In genomic region chr14:69069020-69069421, GRCh38 we compare ENCODE assay signal across 11 cellular contexts.
DNase-seq lines count a peak whose midpoint lies in the region; ATAC-seq, FAIRE-seq and TF ChIP-seq lines count a peak whose summit lies in the region.
"Had no signal": no experiment of that assay in that cellular context is flagged by ENCODE, and none has a peak within 500 bp of the region (broad histone marks: within the 10 kb centered on the region; RNA-seq: fewer than 3 reads in every experiment).

No MANE protein-coding gene starts in this region.

- H3K27me3 Mint-ChIP-seq in activated naive CD4-positive, alpha-beta T cell treated with anti-CD3 and anti-CD28 coated beads, Interleukin-2, amount 50 U/mL, for 24 hours = no peaks in the 10 kb centered on the region
- no peaks in the 10 kb centered on the region for H3K27me3 Mint-ChIP-seq in activated T-helper 17 cell treated with anti-CD3 and anti-CD28 coated beads, Interleukin-2, amount 50 U/mL, for 72 hours

- no peaks in the 10 kb centered on the region for H3K27me3 ChIP-seq in psoas muscle (ENCODE audit: insufficient read depth in 3 of 3, low read length in 2 of 3)
- H3K27me3 ChIP-seq: BLaER1 treated with 17β-estradiol and CSF1 and Interleukin-3, amounts not matched to agents 10 nM and 100 nM had no signal

- peak; percentile 34 for ATAC-seq in activated T-helper 17 cell treated with anti-CD3 and anti-CD28 coated beads, Interleukin-2, amount 50 U/mL, for 72 hours (replicated peaks)
- no peak for ATAC-seq in psoas muscle
- ATAC-seq: esophagus mucosa had no signal

- H3K9me3 Mint-ChIP-seq in activated naive CD4-positive, alpha-beta T cell treated with anti-CD3 and anti-CD28 coated beads, Interleukin-2, amount 50 U/mL, for 24 hours = no peaks in the 10 kb centered on the region
- no peaks in the 10 kb centered on the region for H3K9me3 Mint-ChIP-seq in activated T-helper 17 cell treated with anti-CD3 and anti-CD28 coated beads, Interleukin-2, amount 50 U/mL, for 72 hours

- peaks cover 12% of the 10 kb centered on the region for H3K36me3 Mint-ChIP-seq in activated naive CD4-positive, alpha-beta T cell treated with anti-CD3 and anti-CD28 coated beads, Interleukin-2, amount 50 U/mL, for 24 hours
- H3K36me3 Mint-ChIP-seq in activated T-helper 17 cell treated with anti-CD3 and anti-CD28 coated beads, Interleukin-2, amount 50 U/mL, for 72 hours (ENCODE audit: low read depth) = peaks cover 92% of the 10 kb centered on the region

- H3K27ac ChIP-seq in psoas muscle = no peak overlapping the region
- H3K27ac ChIP-seq: BLaER1 treated with 17β-estradiol and CSF1 and Interleukin-3, amounts not matched to agents 10 nM and 100 nM had no signal

- intact Hi-C loops in psoas muscle (cut with DNase I) = no loop called here

- no peaks in the 10 kb centered on the region for H3K9me3 ChIP-seq in psoas muscle
- H3K9me3 ChIP-seq: BLaER1 treated with 17β-estradiol and CSF1 and Interleukin-3, amounts not matched to agents 10 nM and 100 nM had no signal

- H3K4me3 ChIP-seq in psoas muscle = no peak overlapping the region
- H3K4me3 ChIP-seq: BLaER1 treated with 17β-estradiol and CSF1 and Interleukin-3, amounts not matched to agents 10 nM and 100 nM had no signal

- no peaks in the 10 kb centered on the region for H3K4me1 ChIP-seq in psoas muscle

- no peak for DNase-seq in activated naive CD4-positive, alpha-beta T cell treated with anti-CD3 and anti-CD28 coated beads, Interleukin-2, amount 50 U/mL, for 16 hours
- DNase-seq in hepatic stellate cell (ENCODE audit: low spot score) (peak; percentile 52), urothelium cell line (ENCODE audit: low spot score) (no peak), GM13977 (ENCODE audit: low spot score) (no peak), ureter (ENCODE audit: low spot score) (no peak), psoas muscle (no peak)
- DNase-seq: NCI-H1694 treated with DMSO at 0.1 percent for 48 hours had no signal

- peak overlapping the region; percentile 51 for H3K27ac Mint-ChIP-seq in activated naive CD4-positive, alpha-beta T cell treated with anti-CD3 and anti-CD28 coated beads, Interleukin-2, amount 50 U/mL, for 24 hours
- peak overlapping the region; percentile 43 for H3K27ac Mint-ChIP-seq in activated T-helper 17 cell treated with anti-CD3 and anti-CD28 coated beads, Interleukin-2, amount 50 U/mL, for 72 hours

- H3K36me3 ChIP-seq in psoas muscle (ENCODE audit: insufficient read depth in 1 of 2, low read depth in 1 of 2) = peaks cover 0 to 83% of the 10 kb centered on the region in 2 donors

- peaks cover 20% of the 10 kb centered on the region for H3K4me1 Mint-ChIP-seq in activated naive CD4-positive, alpha-beta T cell treated with anti-CD3 and anti-CD28 coated beads, Interleukin-2, amount 50 U/mL, for 24 hours
- H3K4me1 Mint-ChIP-seq in activated T-helper 17 cell treated with anti-CD3 and anti-CD28 coated beads, Interleukin-2, amount 50 U/mL, for 72 hours = peaks cover 3% of the 10 kb centered on the region

- 35 to 52% (median 39%) methylated on average over 1 of the region's 1 CpG for WGBS in psoas muscle, 3 donors

- TF ChIP-seq CTCF in GM13977 (IDR thresholded peaks at IDR 0.05; ENCODE audit: extremely low read depth, insufficient read depth, missing control alignments) (no peak), psoas muscle (IDR thresholded peaks at IDR 0.05) (no peak)

- in situ Hi-C loops in GM13977 (cut with MboI; ENCODE audit: low pct_unique_long_range_greater_than_20kb, low sequenced_read_pairs, unreplicated experiment) = no loop called here

- peak; percentile 52 for FAIRE-seq in urothelium cell line (lab: Jason Lieb, UNC)

- no peak overlapping the region for H3K4me3 Mint-ChIP-seq in activated naive CD4-positive, alpha-beta T cell treated with anti-CD3 and anti-CD28 coated beads, Interleukin-2, amount 50 U/mL, for 24 hours
- no peak overlapping the region for H3K4me3 Mint-ChIP-seq in activated T-helper 17 cell treated with anti-CD3 and anti-CD28 coated beads, Interleukin-2, amount 50 U/mL, for 72 hours
